11 cellular contexts compared by ENCODE assay signal in genomic region chr15:74643368-74644204, GRCh38. TPM values are rescaled to one million over a fixed set of nuclear protein-coding genes. Genes with fewer than 3 reads are reported as not detected.
DNase-seq lines count a peak whose midpoint lies in the region; ATAC-seq, FAIRE-seq and TF ChIP-seq lines count a peak whose summit lies in the region.
"Had no signal": no experiment of that assay in that cellular context is flagged by ENCODE, and none has a peak within 500 bp of the region (broad histone marks: within the 10 kb centered on the region; RNA-seq: fewer than 3 reads in every experiment).

No MANE protein-coding gene starts in this region.

- TF ChIP-seq EP300 in HepG2 (IDR thresholded peaks at IDR 0.05; ENCODE audit: low read depth in 2 of 2, low read length in 2 of 2) = no peak
- no peak for TF ChIP-seq EP300 in HepG2 (CRISPR knock-in tag; IDR thresholded peaks at IDR 0.05; ENCODE audit: borderline replicate concordance)

- H3K27me3 ChIP-seq in breast epithelium = no peaks in the 10 kb centered on the region
- no peaks in the 10 kb centered on the region for H3K27me3 ChIP-seq in naive thymus-derived CD4-positive, alpha-beta T cell (ENCODE audit: control insufficient read depth in 2 of 2, insufficient read depth in 2 of 2, low read length in 2 of 2)
- no peaks in the 10 kb centered on the region for H3K27me3 ChIP-seq in uterus
- H3K27me3 ChIP-seq in HepG2 (ENCODE audit: control insufficient read depth in 1 of 2, insufficient read depth in 2 of 2, low read length in 2 of 2) = no peaks in the 10 kb centered on the region

- TF ChIP-seq RAD21 in HepG2 (CRISPR knock-in tag; IDR thresholded peaks at IDR 0.05) = no peak

- WGBS in HepG2 (ENCODE audit: low lambda C conversion rate) = 94% methylated on average over 7 of the region's 7 CpGs

- H3K36me3 ChIP-seq in breast epithelium = no peaks in the 10 kb centered on the region
- H3K36me3 ChIP-seq in naive thymus-derived CD4-positive, alpha-beta T cell (ENCODE audit: control insufficient read depth in 2 of 3, insufficient read depth in 3 of 3, low read length in 3 of 3) = peaks cover 0 to 49% (median 0%) of the 10 kb centered on the region in 3 experiments
- no peaks in the 10 kb centered on the region for H3K36me3 ChIP-seq in uterus
- H3K36me3 ChIP-seq in HepG2 (replicated peaks in 1 of 2; ENCODE audit: control insufficient read depth in 1 of 2, insufficient read depth in 2 of 2, low read length in 2 of 2) = peaks cover 17 to 71% of the 10 kb centered on the region in 2 experiments; a peak in 4 of 5 replicates

- H3K4me1 Mint-ChIP-seq in MCF 10A (ENCODE audit: insufficient read depth, unreplicated experiment) (peaks cover 5% of the 10 kb centered on the region), chondrocyte (ENCODE audit: low read depth) (peaks cover 57% of the 10 kb centered on the region)
- peaks cover 0 to 40% (median 15%) of the 10 kb centered on the region in 7 donors for H3K4me1 Mint-ChIP-seq in naive thymus-derived CD4-positive, alpha-beta T cell

- CTCF ChIA-PET in MCF 10A (lab: Yijun Ruan, JAX) = interaction anchor here (1.0 to 26.9 kb wide), 3 partner anchors 8 to 126 kb away, joined by 3 to 632 read pairs (median 5); partner anchors contain the start of gene CSK
- CTCF ChIA-PET in naive thymus-derived CD4-positive, alpha-beta T cell (lab: Charles Lee) = interaction anchor here (0.6 to 0.9 kb wide), 2 partner anchors 11 to 267 kb away, joined by 3 read pairs; no protein-coding TSS in a partner anchor
- CTCF ChIA-PET in HepG2 (lab: Yijun Ruan, JAX; ENCODE audit: low intra/inter-chr PET ratio, low total read pairs) = no interaction called here

- no peak for TF ChIP-seq POLR2A in breast epithelium (IDR thresholded peaks at IDR 0.05)
- TF ChIP-seq POLR2A in uterus (IDR thresholded peaks at IDR 0.05) = no peak
- TF ChIP-seq POLR2A in HepG2 (IDR thresholded peaks at IDR 0.05; ENCODE audit: insufficient read depth in 1 of 2, low read depth in 2 of 2, low read length in 2 of 2) = no peak
- TF ChIP-seq POLR2A in H54 (IDR thresholded peaks at IDR 0.05; ENCODE audit: low read depth, low read length) = no peak

- peaks cover 6 to 12% of the 10 kb centered on the region in 2 donors for H3K4me1 ChIP-seq in breast epithelium
- H3K4me1 ChIP-seq in naive thymus-derived CD4-positive, alpha-beta T cell (ENCODE audit: control insufficient read depth in 2 of 2, insufficient read depth in 2 of 2, low read length in 2 of 2) = no peaks in the 10 kb centered on the region
- H3K4me1 ChIP-seq in uterus = peaks cover 0 to 14% of the 10 kb centered on the region in 2 donors
- no peaks in the 10 kb centered on the region for H3K4me1 ChIP-seq in HepG2 (ENCODE audit: insufficient read depth, low read length)

- H3K27ac Mint-ChIP-seq in MCF 10A (ENCODE audit: low read depth, unreplicated experiment) (no peak overlapping the region), chondrocyte (ENCODE audit: unreplicated experiment) (peak overlapping the region; percentile 77)
- peak overlapping the region in 8 of 9 donors; percentile 14 to 75 (median 44) for H3K27ac Mint-ChIP-seq in naive thymus-derived CD4-positive, alpha-beta T cell
- H3K27ac Mint-ChIP-seq: T-helper 2 cell treated with Interferon-gamma antibody and Interleukin-4, amounts not matched to agents 5 μg/mL and 100 μg/mL, for 36 hours had no signal

- no peaks in the 10 kb centered on the region for H3K27me3 Mint-ChIP-seq in MCF 10A (ENCODE audit: insufficient read depth, unreplicated experiment)
- no peaks in the 10 kb centered on the region for H3K27me3 Mint-ChIP-seq in chondrocyte (ENCODE audit: low read depth)
- no peaks in the 10 kb centered on the region for H3K27me3 Mint-ChIP-seq in naive thymus-derived CD4-positive, alpha-beta T cell

- H3K4me3 ChIP-seq in breast epithelium (no peak overlapping the region), uterus (no peak overlapping the region), HepG2 (replicated peaks in 1 of 3; ENCODE audit: insufficient read depth in 1 of 3, low read depth in 2 of 3, low read length in 3 of 3) (no peak overlapping the region)
- no peak overlapping the region for H3K4me3 ChIP-seq in naive thymus-derived CD4-positive, alpha-beta T cell (ENCODE audit: low read length)

- ATAC-seq in naive thymus-derived CD4-positive, alpha-beta T cell = no peak
- no peak for ATAC-seq in HepG2
- ATAC-seq: PC-3 had no signal

- DNase-seq in breast epithelium (ENCODE audit: low spot score in 2 of 2) = no peak
- DNase-seq in MCF 10A (ENCODE audit: unreplicated experiment) = no peak
- DNase-seq in chondrocyte (ENCODE audit: low spot score) = no peak
- DNase-seq in naive thymus-derived CD4-positive, alpha-beta T cell = no peak
- DNase-seq in uterus = no peak
- DNase-seq in HepG2 (ENCODE audit: low spot score) = no peak
- DNase-seq in activated CD4-positive, CD25-positive, alpha-beta regulatory T cell (lab: John Stamatoyannopoulos, UW) = no peak
- no peak for DNase-seq in H54 (ENCODE audit: insufficient read length, low spot score)
- DNase-seq: PC-3 had no signal

- no TSS peak for BruUV-seq in MCF 10A (replicated peaks; lab: Mats Ljungman, UMichigan)
- BruUV-seq in HepG2 (replicated peaks; lab: Mats Ljungman, UMichigan) = no TSS peak

- FAIRE-seq in HepG2 (lab: Jason Lieb, UNC) (no peak), H54 (lab: Jason Lieb, UNC) (no peak)
- FAIRE-seq: GM18507 had no signal

- H3K27ac ChIP-seq in breast epithelium (peak overlapping the region; percentile 71 to 74), uterus (peak overlapping the region; percentile 2 to 47), HepG2 (ENCODE audit: extremely low read length, insufficient read depth, low read length) (no peak overlapping the region)
- H3K27ac ChIP-seq in naive thymus-derived CD4-positive, alpha-beta T cell (ENCODE audit: low read depth, low read length) = no peak overlapping the region

- no peaks in the 10 kb centered on the region for H3K9me3 ChIP-seq in breast epithelium
- no peaks in the 10 kb centered on the region for H3K9me3 ChIP-seq in naive thymus-derived CD4-positive, alpha-beta T cell (ENCODE audit: control insufficient read depth in 2 of 3, low read length in 3 of 3)
- H3K9me3 ChIP-seq in uterus = no peaks in the 10 kb centered on the region
- H3K9me3 ChIP-seq in HepG2 (ENCODE audit: low read length) = no peaks in the 10 kb centered on the region

- H3K4me3 Mint-ChIP-seq in MCF 10A (ENCODE audit: unreplicated experiment) (no peak overlapping the region), chondrocyte (ENCODE audit: unreplicated experiment) (no peak overlapping the region)
- no peak overlapping the region for H3K4me3 Mint-ChIP-seq in naive thymus-derived CD4-positive, alpha-beta T cell
- H3K4me3 Mint-ChIP-seq: T-helper 2 cell treated with Interferon-gamma antibody and Interleukin-4, amounts not matched to agents 5 μg/mL and 100 μg/mL, for 36 hours had no signal

- no peak overlapping the region for H3K9ac ChIP-seq in HepG2 (ENCODE audit: insufficient read depth, low read depth, low read length)

- H3K4me2 ChIP-seq in HepG2 (ENCODE audit: low read depth, low read length) = no peak overlapping the region

- peaks cover 2% of the 10 kb centered on the region for H3K79me2 ChIP-seq in HepG2 (ENCODE audit: insufficient read depth, low read length)

- POLR2A ChIA-PET in MCF 10A (lab: Yijun Ruan, JAX) (interaction anchor here (0.6 to 1.1 kb wide), 3 partner anchors 20 to 119 kb away, joined by 3 to 4 read pairs (median 4); no protein-coding TSS in a partner anchor), HepG2 (lab: Yijun Ruan, JAX) (no interaction called here)
- POLR2A ChIA-PET in naive thymus-derived CD4-positive, alpha-beta T cell (lab: Charles Lee) = no interaction called here

- TF ChIP-seq CTCF in breast epithelium (IDR thresholded peaks at IDR 0.05) (no peak), MCF 10A (IDR thresholded peaks at IDR 0.05; ENCODE audit: unreplicated experiment) (no peak), chondrocyte (IDR thresholded peaks at IDR 0.05) (no peak), uterus (IDR thresholded peaks at IDR 0.05) (no peak), HepG2 (CRISPR knock-in tag; IDR thresholded peaks at IDR 0.05) (no peak)

- intact Hi-C loops in breast epithelium (cut with DNase I; ENCODE audit: low total_unique reads) (no loop called here), MCF 10A (cut with micrococcal nuclease) (no loop called here), uterus (cut with DNase I; ENCODE audit: low total_unique reads) (no loop called here), HepG2 (cut with micrococcal nuclease; ENCODE audit: unreplicated experiment) (no loop called here)
- intact Hi-C loops in naive thymus-derived CD4-positive, alpha-beta T cell (cut with micrococcal nuclease) = no loop called here

- in situ Hi-C loops in HepG2 (cut with HindIII; ENCODE audit: extremely low pct_ligation_motif_present, low pct_unique_long_range_greater_than_20kb) = no loop called here

- no peak overlapping the region for H2AFZ ChIP-seq in HepG2 (ENCODE audit: low read length)

- peaks cover 19% of the 10 kb centered on the region for H3K36me3 Mint-ChIP-seq in MCF 10A (ENCODE audit: insufficient read depth, unreplicated experiment)
- peaks cover 3% of the 10 kb centered on the region for H3K36me3 Mint-ChIP-seq in chondrocyte (ENCODE audit: low read depth)
- peaks cover 0 to 33% (median 5%) of the 10 kb centered on the region in 5 donors for H3K36me3 Mint-ChIP-seq in naive thymus-derived CD4-positive, alpha-beta T cell

- H3K9me3 Mint-ChIP-seq in MCF 10A (ENCODE audit: unreplicated experiment) (no peaks in the 10 kb centered on the region), chondrocyte (ENCODE audit: low read depth) (no peaks in the 10 kb centered on the region)
- H3K9me3 Mint-ChIP-seq in naive thymus-derived CD4-positive, alpha-beta T cell = no peaks in the 10 kb centered on the region
- H3K9me3 Mint-ChIP-seq: T-helper 2 cell treated with Interferon-gamma antibody and Interleukin-4, amounts not matched to agents 5 μg/mL and 100 μg/mL, for 36 hours had no signal

- H4K20me1 ChIP-seq in HepG2 (ENCODE audit: insufficient read depth, low read length) = 0 out of 2 replicates have a peak, but pooled peaks cover 2% of the 10 kb centered on the region

RNA-seq across cellular contexts. Expression of gene CLK3, which starts 27.9 kb away (rescaled TPM):
- total RNA-seq in breast epithelium (100 to 1,000 TPM in 2 of 3 donors, 10 to 100 TPM in 1; 99.2 to 110 (median 101) TPM), MCF 10A (2022) (57.8 and 62.8 TPM in 2 replicates), chondrocyte (43.0 to 48.6 TPM (median 44.5 TPM) in 3 replicates), uterus (10 to 100 TPM; 33.0 to 90.4 (median 84.2) TPM), HepG2 (2016; rRNA removed; fragmentation: Illumina TruSeq; extraction: Trizol) (31.4 and 41.5 TPM in 2 replicates)
- 100 to 1,000 TPM; 131 to 273 (median 177) TPM for total RNA-seq in naive thymus-derived CD4-positive, alpha-beta T cell
- polyA plus RNA-seq in naive thymus-derived CD4-positive, alpha-beta T cell = 100 to 1,000 TPM in 1 of 2 donors, 10 to 100 TPM in 1; 57.8 to 104 TPM
- total RNA-seq in HepG2 (2016; cell fraction: cytosol; rRNA removed; fragmentation: Illumina TruSeq; extraction: Trizol; ENCODE audit: low read depth) = 21.2 TPM in 2 replicates
- total RNA-seq in HepG2 (2016; cell fraction: insoluble cytoplasmic fraction; rRNA removed; fragmentation: Illumina TruSeq; extraction: Trizol) = 29.0 and 39.7 TPM in 2 replicates
- total RNA-seq in HepG2 (2016; cell fraction: membrane; rRNA removed; fragmentation: Illumina TruSeq; extraction: Trizol) = 19.8 and 21.9 TPM in 2 replicates
- 49.0 and 49.2 TPM in 2 replicates for total RNA-seq in HepG2 (2016; cell fraction: nucleus; rRNA removed; fragmentation: Illumina TruSeq; extraction: Trizol)
- 82.0 and 89.1 TPM in 2 replicates for polyA plus RNA-seq in HepG2 (2011; rRNA removed)
- polyA plus RNA-seq in HepG2 (2011; cell fraction: cytosol; rRNA removed) = 59.3 and 68.4 TPM in 2 replicates
- polyA plus RNA-seq in HepG2 (2011; cell fraction: nucleus; rRNA removed) = 264 and 302 TPM in 2 replicates
- polyA plus RNA-seq in HepG2 (2012) = 34.0 and 40.7 TPM in 2 replicates
- 8.0 and 8.4 TPM in 2 replicates for polyA plus RNA-seq in HepG2 (2016; cell fraction: cytosol; fragmentation: Illumina TruSeq; extraction: Trizol; ENCODE audit: low read depth)
- polyA plus RNA-seq in HepG2 (2016; cell fraction: insoluble cytoplasmic fraction; fragmentation: Illumina TruSeq; extraction: Trizol; ENCODE audit: low read depth) = 33.8 and 35.7 TPM in 2 replicates
- polyA plus RNA-seq in HepG2 (2016; cell fraction: membrane; fragmentation: Illumina TruSeq; extraction: Trizol; ENCODE audit: low read depth) = 11.6 and 14.5 TPM in 2 replicates
- 101 and 109 TPM in 2 replicates for polyA plus RNA-seq in HepG2 (2016; cell fraction: nucleus; fragmentation: Illumina TruSeq; extraction: Trizol; ENCODE audit: insufficient read depth, low read depth)
- 181 and 249 TPM in 2 replicates for polyA minus RNA-seq in HepG2 (2011; rRNA and poly(A)+ RNA removed; ENCODE audit: low replicate concordance)
- 23.0 and 27.8 TPM in 2 replicates for polyA minus RNA-seq in HepG2 (2011; cell fraction: cytosol; rRNA and poly(A)+ RNA removed)
- 142 and 155 TPM in 2 replicates for polyA minus RNA-seq in HepG2 (2011; cell fraction: nucleus; rRNA and poly(A)+ RNA removed)

RNA-seq across cellular contexts. Expression of gene EDC3, which starts 52.2 kb away (rescaled TPM):
- 10 to 100 TPM; 13.8 to 21.7 (median 20.3) TPM for total RNA-seq in breast epithelium
- 42.8 and 53.3 TPM in 2 replicates for total RNA-seq in MCF 10A (2022)
- 32.8 to 46.0 TPM (median 41.0 TPM) in 3 replicates for total RNA-seq in chondrocyte
- total RNA-seq in naive thymus-derived CD4-positive, alpha-beta T cell = 10 to 100 TPM; 29.0 to 45.3 (median 38.7) TPM
- 10 to 100 TPM; 25.3 to 34.2 TPM for polyA plus RNA-seq in naive thymus-derived CD4-positive, alpha-beta T cell
- total RNA-seq in uterus = 10 to 100 TPM in 2 of 4 donors, 1 to 10 TPM in 2; 8.7 to 40.6 (median 17.9) TPM
- 17.4 and 24.3 TPM in 2 replicates for total RNA-seq in HepG2 (2016; rRNA removed; fragmentation: Illumina TruSeq; extraction: Trizol)
- total RNA-seq in HepG2 (2016; cell fraction: cytosol; rRNA removed; fragmentation: Illumina TruSeq; extraction: Trizol; ENCODE audit: low read depth) = 24.4 and 37.5 TPM in 2 replicates
- total RNA-seq in HepG2 (2016; cell fraction: insoluble cytoplasmic fraction; rRNA removed; fragmentation: Illumina TruSeq; extraction: Trizol) = 16.8 and 20.8 TPM in 2 replicates
- total RNA-seq in HepG2 (2016; cell fraction: membrane; rRNA removed; fragmentation: Illumina TruSeq; extraction: Trizol) = 12.3 and 12.5 TPM in 2 replicates
- total RNA-seq in HepG2 (2016; cell fraction: nucleus; rRNA removed; fragmentation: Illumina TruSeq; extraction: Trizol) = 25.1 and 27.9 TPM in 2 replicates
- 32.0 and 40.9 TPM in 2 replicates for polyA plus RNA-seq in HepG2 (2011; rRNA removed)
- 24.9 and 25.8 TPM in 2 replicates for polyA plus RNA-seq in HepG2 (2011; cell fraction: cytosol; rRNA removed)
- polyA plus RNA-seq in HepG2 (2011; cell fraction: nucleus; rRNA removed) = 48.2 and 53.0 TPM in 2 replicates
- 21.6 and 24.3 TPM in 2 replicates for polyA plus RNA-seq in HepG2 (2012)
- 2.8 TPM in 2 replicates for polyA plus RNA-seq in HepG2 (2016; cell fraction: cytosol; fragmentation: Illumina TruSeq; extraction: Trizol; ENCODE audit: low read depth)
- 33.6 and 38.5 TPM in 2 replicates for polyA plus RNA-seq in HepG2 (2016; cell fraction: insoluble cytoplasmic fraction; fragmentation: Illumina TruSeq; extraction: Trizol; ENCODE audit: low read depth)
- polyA plus RNA-seq in HepG2 (2016; cell fraction: membrane; fragmentation: Illumina TruSeq; extraction: Trizol; ENCODE audit: low read depth) = 5.3 and 6.3 TPM in 2 replicates
- polyA plus RNA-seq in HepG2 (2016; cell fraction: nucleus; fragmentation: Illumina TruSeq; extraction: Trizol; ENCODE audit: insufficient read depth, low read depth) = 42.7 and 44.8 TPM in 2 replicates
- 107 and 153 TPM in 2 replicates for polyA minus RNA-seq in HepG2 (2011; rRNA and poly(A)+ RNA removed; ENCODE audit: low replicate concordance)
- polyA minus RNA-seq in HepG2 (2011; cell fraction: cytosol; rRNA and poly(A)+ RNA removed) = 20.9 and 36.0 TPM in 2 replicates
- 46.6 and 50.0 TPM in 2 replicates for polyA minus RNA-seq in HepG2 (2011; cell fraction: nucleus; rRNA and poly(A)+ RNA removed)

Comparison
In these comparisons a context has a peak if more than half of its experiments do, and no peak if none do; other contexts are left out.
1. H3K27ac ChIP-seq: peak in breast epithelium (2 of 2) and uterus (2 of 2); none in naive thymus-derived CD4-positive, alpha-beta T cell (single experiment) and HepG2 (single experiment).